Comparison of ENCODE assay signal across 8 cellular contexts in genomic region chr2:233426619-233427342, GRCh38.
DNase-seq lines count a peak whose midpoint lies in the region; ATAC-seq and TF ChIP-seq lines count a peak whose summit lies in the region.

No MANE protein-coding gene starts in this region.

- H3K27ac ChIP-seq in CD4-positive, alpha-beta T cell (ENCODE audit: low read depth, low read length): no peak overlapping the region
- peak overlapping the region; percentile 80 for H3K27ac ChIP-seq in SJCRH30
- peak overlapping the region; percentile 92 to 97 (median 96) for H3K27ac ChIP-seq in gastrocnemius medialis
- no peak overlapping the region for H3K27ac ChIP-seq in effector memory CD4-positive, alpha-beta T cell (ENCODE audit: insufficient read depth, low read length, poor library complexity, severe bottlenecking)

- H3K36me3 Mint-ChIP-seq in CD4-positive, alpha-beta T cell (ENCODE audit: low read depth): peaks cover 62% of the 10 kb centered on the region

- in situ Hi-C loops in gastrocnemius medialis (cut with MboI; ENCODE audit: low sequenced_read_pairs in 4 of 4): no loop called here

- peaks cover 3% of the 10 kb centered on the region for H3K36me3 ChIP-seq in SJCRH30
- no peaks in the 10 kb centered on the region for H3K36me3 ChIP-seq in gastrocnemius medialis
- no peaks in the 10 kb centered on the region for H3K36me3 ChIP-seq in effector memory CD4-positive, alpha-beta T cell (ENCODE audit: control insufficient read depth, insufficient read depth, low read length)

- POLR2A ChIA-PET in CD4-positive, alpha-beta T cell (lab: Charles Lee): interaction anchor here (1.0 to 1.5 kb wide), 2 partner anchors 17 kb away, joined by 4 to 6 read pairs; no protein-coding TSS in a partner anchor

- DNase-seq in CD4-positive, alpha-beta T cell: peak in 1 of 10 experiments; percentile 17
- DNase-seq in SJCRH30: peak; percentile 77 to 80
- DNase-seq in astrocyte of the hippocampus (ENCODE audit: low read depth, low spot score): peak; percentile 67
- DNase-seq in gastrocnemius medialis: peak; percentile 38 to 67
- DNase-seq in effector memory CD4-positive, alpha-beta T cell: no peak
- no peak for DNase-seq in NCI-H2227 (lab: John Stamatoyannopoulos, UW; ENCODE audit: unreplicated experiment)
- no peak for DNase-seq in NCI-H187 (lab: John Stamatoyannopoulos, UW)

- no peak for TF ChIP-seq CTCF in CD4-positive, alpha-beta T cell (IDR thresholded peaks at IDR 0.05)
- no peak for TF ChIP-seq CTCF in gastrocnemius medialis (IDR thresholded peaks at IDR 0.05 in 4 of 5, conservative IDR thresholded peaks at IDR 0.05 in 1 of 5)

- H3K4me1 ChIP-seq in SJCRH30 (peaks cover 12% of the 10 kb centered on the region), gastrocnemius medialis (peaks cover 86 to 95% of the 10 kb centered on the region in 2 donors)
- H3K4me1 ChIP-seq in effector memory CD4-positive, alpha-beta T cell (ENCODE audit: control insufficient read depth, insufficient read depth, low read length, poor library complexity, severe bottlenecking): peaks cover 45% of the 10 kb centered on the region

- no peaks in the 10 kb centered on the region for H3K9me3 ChIP-seq in CD4-positive, alpha-beta T cell (ENCODE audit: control insufficient read depth, low read length)
- H3K9me3 ChIP-seq in SJCRH30 (replicated peaks): no peaks in the 10 kb centered on the region
- H3K9me3 ChIP-seq in gastrocnemius medialis: no peaks in the 10 kb centered on the region
- no peaks in the 10 kb centered on the region for H3K9me3 ChIP-seq in effector memory CD4-positive, alpha-beta T cell (ENCODE audit: control insufficient read depth, low read length)

- CTCF ChIA-PET in CD4-positive, alpha-beta T cell (lab: Charles Lee): interaction anchor here (1.3 to 1.7 kb wide), 3 partner anchors 9 to 23 kb away, joined by 3 to 7 read pairs (median 5); no protein-coding TSS in a partner anchor

- H3K9me3 Mint-ChIP-seq in CD4-positive, alpha-beta T cell: peaks cover 4% of the 10 kb centered on the region

- TF ChIP-seq POLR2A in gastrocnemius medialis (IDR thresholded peaks at IDR 0.05): no peak

- no peak overlapping the region for H3K4me3 ChIP-seq in SJCRH30
- peak overlapping the region in 1 of 4 donors; percentile 12 for H3K4me3 ChIP-seq in gastrocnemius medialis
- H3K4me3 ChIP-seq in effector memory CD4-positive, alpha-beta T cell (ENCODE audit: insufficient read depth, low read depth, low read length, poor library complexity, severe bottlenecking): no peak overlapping the region

- intact Hi-C loops in CD4-positive, alpha-beta T cell (cut with DNase I, micrococcal nuclease): no loop called here
- intact Hi-C loops in gastrocnemius medialis (cut with DNase I; ENCODE audit: low total_unique reads): loop anchor here (10.0 kb wide), 1 partner anchor 1722 kb away; the partner anchor contains the start of gene PTMA

- peak overlapping the region; percentile 38 for H3K4me3 Mint-ChIP-seq in CD4-positive, alpha-beta T cell

- no peak for ATAC-seq in CD4-positive, alpha-beta T cell (ENCODE audit: poor library complexity)
- ATAC-seq in gastrocnemius medialis (peak; percentile 8 to 12), GM18858 (IDR thresholded peaks at IDR 0.05; ENCODE audit: unreplicated experiment) (no peak)

- H3K4me1 Mint-ChIP-seq in CD4-positive, alpha-beta T cell (ENCODE audit: low read depth): peaks cover 95% of the 10 kb centered on the region

- no peaks in the 10 kb centered on the region for H3K27me3 Mint-ChIP-seq in CD4-positive, alpha-beta T cell

- H3K27me3 ChIP-seq in CD4-positive, alpha-beta T cell (ENCODE audit: control insufficient read depth, insufficient read depth, low read length): no peaks in the 10 kb centered on the region
- H3K27me3 ChIP-seq in SJCRH30 (no peaks in the 10 kb centered on the region), gastrocnemius medialis (no peaks in the 10 kb centered on the region)
- H3K27me3 ChIP-seq in effector memory CD4-positive, alpha-beta T cell (replicated peaks; ENCODE audit: control insufficient read depth, insufficient read depth, low read length, poor library complexity, severe bottlenecking): no peaks in the 10 kb centered on the region

- H3K27ac Mint-ChIP-seq in CD4-positive, alpha-beta T cell: peak overlapping the region; percentile 72

Comparison
In these comparisons a context has a peak if more than half of its experiments do, and no peak if none do; other contexts are left out.
1. ATAC-seq: peak in gastrocnemius medialis (2 of 2); none in CD4-positive, alpha-beta T cell (single experiment) and GM18858 (single experiment).
2. DNase-seq: peak in SJCRH30 (2 of 2), astrocyte of the hippocampus (single experiment) and gastrocnemius medialis (2 of 2); none in effector memory CD4-positive, alpha-beta T cell (0 of 3), NCI-H2227 (single experiment) and NCI-H187 (0 of 2).
3. H3K27ac ChIP-seq: peak in SJCRH30 (single experiment) and gastrocnemius medialis (4 of 4); none in CD4-positive, alpha-beta T cell (single experiment) and effector memory CD4-positive, alpha-beta T cell (single experiment).